8 cellular contexts compared by ENCODE assay signal in the genomic region with DNA sequence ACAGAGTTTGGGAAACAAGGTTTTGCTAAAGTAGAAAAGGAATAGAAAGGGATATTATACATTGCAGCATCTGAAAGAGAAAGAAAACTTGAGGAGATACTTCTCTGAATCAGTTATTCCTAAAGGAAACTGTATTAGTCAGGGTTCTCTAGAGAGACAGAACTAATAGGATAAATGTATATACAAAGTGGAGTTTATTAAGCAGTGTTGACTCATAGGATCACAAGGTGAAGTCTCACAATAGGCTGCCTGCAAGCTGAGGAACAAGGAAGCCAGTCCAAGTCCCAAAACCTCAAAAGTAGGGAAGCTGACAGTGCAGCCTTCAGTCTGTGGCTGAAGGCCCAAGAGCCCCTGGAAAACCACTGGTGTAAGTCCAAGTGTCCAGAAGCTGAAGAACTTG.
A peak's percentile ranks its signal among the peaks of the same experiment; 100 is the strongest.
DNase-seq lines count a peak whose midpoint lies in the region; ATAC-seq and TF ChIP-seq lines count a peak whose summit lies in the region.
"Not testable (repeated sequence)": the region's sequence is repeated elsewhere in the genome, so short reads cannot be mapped to it uniquely, and the experiment has no call there.

No MANE protein-coding gene starts in this region.

- H2BK120ac ChIP-seq in IMR-90 (ENCODE audit: low read depth, low read length): peak overlapping the region; percentile 68

- H3K18ac ChIP-seq in IMR-90 (ENCODE audit: low read depth, low read length): peak overlapping the region; percentile 68; the same call in 1 of the 2 replicates

- BruUV-seq in Calu3 (replicated peaks; lab: Mats Ljungman, UMichigan); IMR-90 (replicated peaks; lab: Mats Ljungman, UMichigan): not testable (repeated sequence)

- dilution Hi-C loops in IMR-90 (cut with HindIII; ENCODE audit: low sequenced_read_pairs, unreplicated experiment): not testable (repeated sequence)

- not testable (repeated sequence) for H3K36me3 ChIP-seq in IMR-90 (ENCODE audit: control insufficient read depth, insufficient read depth, low read length); SK-N-SH (replicated peaks in 1 of 2; ENCODE audit: control insufficient read depth in 1 of 2, insufficient read depth in 2 of 2, low read length in 1 of 2)

- intact Hi-C loops in Calu3 (cut with micrococcal nuclease; ENCODE audit: unreplicated experiment); IMR-90 (cut with micrococcal nuclease): not testable (repeated sequence)

- peak overlapping the region; percentile 40 for H3K27ac ChIP-seq in IMR-90 (ENCODE audit: insufficient read depth, low read length)
- H3K27ac ChIP-seq in SK-N-SH (ENCODE audit: low read depth in 2 of 2, low read length in 1 of 2): not testable (repeated sequence)

- not testable (repeated sequence) for TF ChIP-seq CTCF in Calu3 (IDR thresholded peaks at IDR 0.05; ENCODE audit: unreplicated experiment); IMR-90 (conservative IDR thresholded peaks at IDR 0.05; ENCODE audit: low read depth, low read length); SK-N-SH (IDR thresholded peaks at IDR 0.05); astrocyte of the spinal cord (IDR thresholded peaks at IDR 0.05; ENCODE audit: low read depth, low read length); epithelial cell of esophagus (IDR thresholded peaks at IDR 0.05; ENCODE audit: insufficient read depth, low read depth, low read length, missing control alignments); fibroblast of the aortic adventitia (IDR thresholded peaks at IDR 0.05; ENCODE audit: insufficient read depth, low read length)

- POLR2A ChIA-PET in IMR-90 (lab: Charles Lee; ENCODE audit: unreplicated experiment); SK-N-SH (lab: Yijun Ruan, JAX): not testable (repeated sequence)

- H3K56ac ChIP-seq in IMR-90 (ENCODE audit: extremely low read depth, insufficient read depth, low read length): not testable (repeated sequence)

- ATAC-seq in IMR-90 (ENCODE audit: low read depth): peak; percentile 89

- CTCF ChIA-PET in Calu3 (lab: Charles Lee); IMR-90 (lab: Yijun Ruan, JAX); SK-N-SH (lab: Yijun Ruan, JAX): not testable (repeated sequence)

- H3K4me1 Mint-ChIP-seq in Calu3 (ENCODE audit: low read depth, unreplicated experiment): peaks cover 32% of the 10 kb centered on the region

- peak overlapping the region; percentile 15; the same call in 1 of the 2 replicates for H3K14ac ChIP-seq in IMR-90 (replicated peaks; ENCODE audit: low read depth, low read length)

- H3K27me3 Mint-ChIP-seq in Calu3 (ENCODE audit: unreplicated experiment): not testable (repeated sequence)

- H4K5ac ChIP-seq in IMR-90 (ENCODE audit: low read depth, low read length): peak overlapping the region; percentile 50; the same call in 1 of the 2 replicates

- not testable (repeated sequence) for H3K4me3 ChIP-seq in IMR-90 (ENCODE audit: insufficient read depth, low read depth, low read length); SK-N-SH (ENCODE audit: low read depth in 2 of 2, low read length in 1 of 2); astrocyte of the spinal cord (ENCODE audit: low read depth, low read length); epithelial cell of esophagus (ENCODE audit: low read length); fibroblast of the aortic adventitia (ENCODE audit: low read depth, low read length); skeletal muscle cell (ENCODE audit: low read depth, low read length)

- H2AK9ac ChIP-seq in IMR-90 (replicated peaks; ENCODE audit: low read depth, low read length, poor library complexity): not testable (repeated sequence)

- peak overlapping the region; percentile 81 for H2BK20ac ChIP-seq in IMR-90 (ENCODE audit: low read depth, low read length)

- H3F3A ChIP-seq in SK-N-SH (replicated peaks; ENCODE audit: insufficient read depth): not testable (repeated sequence)

- not testable (repeated sequence) for TF ChIP-seq RAD21 in IMR-90 (IDR thresholded peaks at IDR 0.05; ENCODE audit: low read length); SK-N-SH (IDR thresholded peaks at IDR 0.05; ENCODE audit: low read length)

- H2BK15ac ChIP-seq in IMR-90 (ENCODE audit: low read depth, low read length): 0 out of 3 replicates have a peak overlapping the region, but pooled peaks have one; percentile 38

- H3K4me3 Mint-ChIP-seq in Calu3 (ENCODE audit: low read depth, unreplicated experiment): not testable (repeated sequence)

- H3K36me3 Mint-ChIP-seq in Calu3 (ENCODE audit: insufficient read depth, unreplicated experiment): not testable (repeated sequence)

- not testable (repeated sequence) for H3K27me3 ChIP-seq in IMR-90 (ENCODE audit: control insufficient read depth, insufficient read depth, low read length); SK-N-SH (ENCODE audit: insufficient read depth)

- H4K20me1 ChIP-seq in IMR-90 (ENCODE audit: insufficient read depth, low read length); SK-N-SH (ENCODE audit: insufficient read depth): not testable (repeated sequence)

- peak overlapping the region; percentile 50; the same call in 1 of the 2 replicates for H4K91ac ChIP-seq in IMR-90 (ENCODE audit: insufficient read depth, low read depth, low read length)

- DNase-seq in Calu3 (peak; percentile 25), IMR-90 (peak; percentile 85), astrocyte of the spinal cord (ENCODE audit: low read depth, low spot score) (peak; percentile 76), epithelial cell of esophagus (ENCODE audit: low read depth) (peak; percentile 73), fibroblast of the aortic adventitia (ENCODE audit: low read depth) (peak; percentile 64), kidney tubule cell (ENCODE audit: low spot score) (peak; percentile 58), skeletal muscle cell (ENCODE audit: low read depth) (peak; percentile 48)
- not testable (repeated sequence) for DNase-seq in SK-N-SH

- not testable (repeated sequence) for H3K23ac ChIP-seq in IMR-90 (ENCODE audit: low read depth, low read length)

- H3K4me2 ChIP-seq in IMR-90 (ENCODE audit: low read depth, low read length): peak overlapping the region; percentile 76; the same call in 1 of the 2 replicates
- H3K4me2 ChIP-seq in SK-N-SH: not testable (repeated sequence)

- H3K9me1 ChIP-seq in IMR-90 (ENCODE audit: insufficient read depth, low read length): not testable (repeated sequence)

- not testable (repeated sequence) for H3K79me2 ChIP-seq in SK-N-SH (ENCODE audit: insufficient read depth)

- in situ Hi-C loops in IMR-90 (cut with MboI; ENCODE audit: low sequenced_read_pairs); astrocyte of the spinal cord (cut with HindIII; ENCODE audit: low sequenced_read_pairs): not testable (repeated sequence)

- peak overlapping the region in 1 of 2 experiments; percentile 56; a peak in 2 of 4 replicates for H4K8ac ChIP-seq in IMR-90 (ENCODE audit: low read depth in 2 of 2, low read length in 2 of 2)

- not testable (repeated sequence) for H3K9me2 ChIP-seq in SK-N-SH

- not testable (repeated sequence) for H2AFZ ChIP-seq in IMR-90 (replicated peaks; ENCODE audit: low read length, poor library complexity)
- H2AFZ ChIP-seq in SK-N-SH (ENCODE audit: low read depth): 0 out of 2 replicates have a peak overlapping the region, but pooled peaks have one; percentile 8

- not testable (repeated sequence) for H2AK5ac ChIP-seq in IMR-90 (ENCODE audit: low read depth, low read length)

- TF ChIP-seq POLR2A in IMR-90 (IDR thresholded peaks at IDR 0.05; ENCODE audit: low read depth, low read length): not testable (repeated sequence)

- H3K9ac ChIP-seq in IMR-90 (ENCODE audit: low read depth, low read length); SK-N-SH: not testable (repeated sequence)

- peak overlapping the region; percentile 88 for H3K27ac Mint-ChIP-seq in Calu3 (ENCODE audit: unreplicated experiment)

- H3K4me1 ChIP-seq in IMR-90 (ENCODE audit: control insufficient read depth, insufficient read depth, low read length); SK-N-SH (ENCODE audit: control insufficient read depth in 1 of 2, insufficient read depth in 2 of 2, low read depth in 1 of 2, low read length in 1 of 2): not testable (repeated sequence)

- not testable (repeated sequence) for H3K4ac ChIP-seq in IMR-90 (ENCODE audit: low read depth, low read length)

- H3K9me3 ChIP-seq in IMR-90 (ENCODE audit: control insufficient read depth, insufficient read depth, low read length); SK-N-SH: not testable (repeated sequence)

- H2BK5ac ChIP-seq in IMR-90 (ENCODE audit: low read depth, low read length, poor library complexity, severe bottlenecking): not testable (repeated sequence)

- not testable (repeated sequence) for H3K9me3 Mint-ChIP-seq in Calu3 (ENCODE audit: low read depth, unreplicated experiment)

- TF ChIP-seq EP300 in SK-N-SH (IDR thresholded peaks at IDR 0.05; ENCODE audit: borderline replicate concordance in 1 of 2, low read depth in 1 of 2, low read length in 1 of 2): not testable (repeated sequence)

- not testable (repeated sequence) for H3K79me1 ChIP-seq in IMR-90 (ENCODE audit: low read depth in 1 of 2, low read length in 2 of 2)
